8 cellular contexts compared by ENCODE assay signal in genomic region chr10:110651044-110651958, GRCh38. TPM values are rescaled to one million over a fixed set of nuclear protein-coding genes. Genes with fewer than 3 reads are reported as not detected.
A peak's percentile ranks its signal among the peaks of the same experiment; 100 is the strongest.
DNase-seq lines count a peak whose midpoint lies in the region; ATAC-seq and TF ChIP-seq lines count a peak whose summit lies in the region.
"Had no signal": no experiment of that assay in that cellular context is flagged by ENCODE, and none has a peak within 500 bp of the region (broad histone marks: within the 10 kb centered on the region; RNA-seq: fewer than 3 reads in every experiment).

No MANE protein-coding gene starts in this region.

- H3K36me3 ChIP-seq in esophagus squamous epithelium = no peaks in the 10 kb centered on the region
- H3K36me3 ChIP-seq: neutrophil had no signal

- H3K27ac ChIP-seq in esophagus squamous epithelium = no peak overlapping the region
- H3K27ac ChIP-seq: neutrophil had no signal

- H3K4me3 ChIP-seq in esophagus squamous epithelium = no peak overlapping the region

- peaks cover 0 to 65% (median 2%) of the 10 kb centered on the region in 4 donors for H3K27me3 ChIP-seq in esophagus squamous epithelium

- DNase-seq in SHP77 (lab: John Stamatoyannopoulos, UW) (peak; percentile 81 to 89), hepatic stellate cell (ENCODE audit: low spot score) (peak; percentile 84), esophagus squamous epithelium (lab: John Stamatoyannopoulos, UW) (no peak), hypothalamus (lab: John Stamatoyannopoulos, UW) (no peak), posterior cingulate gyrus (no peak)

- WGBS in esophagus squamous epithelium, 2 donors = 45 to 51% methylated on average over 11 to 12 of the region's 12 CpGs

- TF ChIP-seq CTCF in esophagus squamous epithelium (IDR thresholded peaks at IDR 0.05) = no peak

- H3K4me1 ChIP-seq in esophagus squamous epithelium = no peaks in the 10 kb centered on the region

- ATAC-seq in GM18508 (IDR thresholded peaks at IDR 0.05; ENCODE audit: insufficient read depth, unreplicated experiment) (peak; percentile 64), HG02623 (IDR thresholded peaks at IDR 0.05; ENCODE audit: unreplicated experiment) (peak; percentile 67)

- H3K9me3 ChIP-seq in esophagus squamous epithelium = no peaks in the 10 kb centered on the region
- H3K9me3 ChIP-seq: neutrophil had no signal

- TF ChIP-seq POLR2A in esophagus squamous epithelium (IDR thresholded peaks at IDR 0.05) = no peak

- intact Hi-C loops in esophagus squamous epithelium (cut with DNase I) = no loop called here
- intact Hi-C loops in posterior cingulate gyrus (cut with DNase I) = no loop called here

RNA-seq across cellular contexts. Expression of gene RBM20, which starts 7.2 kb away (rescaled TPM):
- total RNA-seq in esophagus squamous epithelium = 10 to 100 TPM in 1 of 4 donors, 1 to 10 TPM in 3; 2.1 to 10.3 (median 3.7) TPM

Comparison
In these comparisons a context has a peak if more than half of its experiments do, and no peak if none do; other contexts are left out.
1. DNase-seq: peak in SHP77 (2 of 2) and hepatic stellate cell (single experiment); none in esophagus squamous epithelium (single experiment), hypothalamus (0 of 51) and posterior cingulate gyrus (0 of 10).